Comparison of ENCODE assay signal across 30 cellular contexts in genomic region chr3:129263161-129263910, GRCh38. TPM values are rescaled to one million over a fixed set of nuclear protein-coding genes. Genes with fewer than 3 reads are reported as not detected.
DNase-seq lines count a peak whose midpoint lies in the region; ATAC-seq and TF ChIP-seq lines count a peak whose summit lies in the region.
"Had no signal": no experiment of that assay in that cellular context is flagged by ENCODE, and none has a peak within 500 bp of the region (broad histone marks: within the 10 kb centered on the region; RNA-seq: fewer than 3 reads in every experiment).

No MANE protein-coding gene starts in this region.

- H3K4me3 Mint-ChIP-seq in activated CD4-positive, alpha-beta T cell treated with anti-CD3 and anti-CD28 coated beads for 36 hours, result no peak overlapping the region
- H3K4me3 Mint-ChIP-seq in MCF 10A (ENCODE audit: unreplicated experiment), result no peak overlapping the region
- no peak overlapping the region for H3K4me3 Mint-ChIP-seq in activated CD8-positive, alpha-beta T cell treated with anti-CD3 and anti-CD28 coated beads for 36 hours
- H3K4me3 Mint-ChIP-seq: CD4-positive, CD25-positive, alpha-beta regulatory T cell; immature natural killer cell; natural killer cell had no signal

- no peaks in the 10 kb centered on the region for H3K79me2 ChIP-seq in mammary epithelial cell (ENCODE audit: insufficient read depth, low read length)

- no peaks in the 10 kb centered on the region for H3K9me3 Mint-ChIP-seq in activated CD4-positive, alpha-beta T cell treated with anti-CD3 and anti-CD28 coated beads for 36 hours (ENCODE audit: low read depth)
- no peaks in the 10 kb centered on the region for H3K9me3 Mint-ChIP-seq in MCF 10A (ENCODE audit: unreplicated experiment)
- H3K9me3 Mint-ChIP-seq in activated CD8-positive, alpha-beta T cell treated with anti-CD3 and anti-CD28 coated beads for 36 hours, result no peaks in the 10 kb centered on the region
- H3K9me3 Mint-ChIP-seq: immature natural killer cell, natural killer cell had no signal

- DNase-seq in activated CD4-positive, alpha-beta T cell treated with anti-CD3 and anti-CD28 coated beads for 36 hours, result no peak
- DNase-seq in activated CD4-positive, alpha-beta T cell treated with anti-CD3 and anti-CD28 coated beads, Interleukin-2, amount 50 U/mL, for 1 hour, result no peak
- DNase-seq in MCF 10A (ENCODE audit: unreplicated experiment), result no peak
- no peak for DNase-seq in mammary epithelial cell
- DNase-seq in activated CD8-positive, alpha-beta T cell treated with anti-CD3 and anti-CD28 coated beads for 36 hours, result no peak
- peak; percentile 15 for DNase-seq in upper lobe of right lung
- DNase-seq in DMS 273 (lab: John Stamatoyannopoulos, UW; ENCODE audit: unreplicated experiment), result no peak
- DNase-seq: CD4-positive, CD25-positive, alpha-beta regulatory T cell; DMS 273 treated with DMSO at 0.1 percent for 48 hours; effector memory CD4-positive, alpha-beta T cell; immature natural killer cell; left cardiac atrium; MM.1S; mucosa of descending colon; natural killer cell; NCI-H1105 treated with DMSO at 0.1 percent for 48 hours; NCI-H2029; NCI-H226; NCI-H526 treated with DMSO at 0.1 percent for 48 hours; NK-92 treated with Interleukin-12 subunit alpha and Interleukin-12 subunit beta, amount 100 ng/mL, for 24 hours; PC-3; stimulated activated naive CD4-positive, alpha-beta T cell treated with Interleukin-2 at 50 U/mL for 16 hours; uterus had no signal

- H3K4me2 ChIP-seq in mammary epithelial cell (ENCODE audit: insufficient read depth, low read depth, low read length), result no peak overlapping the region
- H3K4me2 ChIP-seq: KMS-11 had no signal

- H3K9me3 ChIP-seq in mammary epithelial cell (replicated peaks; ENCODE audit: insufficient read depth, low read length) (no peaks in the 10 kb centered on the region), upper lobe of right lung (no peaks in the 10 kb centered on the region)
- H3K9me3 ChIP-seq: mucosa of descending colon, uterus had no signal

- H4K20me1 ChIP-seq in mammary epithelial cell (ENCODE audit: insufficient read depth, low read length), result no peaks in the 10 kb centered on the region

- H2AFZ ChIP-seq in mammary epithelial cell (ENCODE audit: low read depth, low read length), result no peak overlapping the region

- ATAC-seq in activated CD4-positive, alpha-beta T cell treated with anti-CD3 and anti-CD28 coated beads for 36 hours, result no peak
- no peak for ATAC-seq in activated CD8-positive, alpha-beta T cell treated with anti-CD3 and anti-CD28 coated beads for 36 hours
- no peak for ATAC-seq in upper lobe of right lung
- no peak for ATAC-seq in HG02885 (IDR thresholded peaks at IDR 0.05; ENCODE audit: poor library complexity, unreplicated experiment)
- ATAC-seq: activated CD4-positive, CD25-positive, alpha-beta regulatory T cell treated with anti-CD3 and anti-CD28 coated beads, Interleukin-2, amount 50 U/mL, for 24 hours; left cardiac atrium; mucosa of descending colon; natural killer cell; PC-3 had no signal

- POLR2A ChIA-PET in activated CD4-positive, alpha-beta T cell treated with anti-CD3 and anti-CD28 coated beads for 36 hours (lab: Charles Lee), result interaction anchor here (0.6 kb wide), 1 partner anchor 15 kb away, joined by 4 read pairs; no protein-coding TSS in a partner anchor
- POLR2A ChIA-PET in MCF 10A (lab: Yijun Ruan, JAX), result interaction anchor here (0.6 to 1.9 kb wide), 2 partner anchors 14 to 16 kb away, joined by 3 to 11 read pairs; partner anchors contain the start of gene COPG1
- POLR2A ChIA-PET in activated CD8-positive, alpha-beta T cell treated with anti-CD3 and anti-CD28 coated beads for 36 hours (lab: Charles Lee), result interaction anchor here (1.0 to 1.8 kb wide), 3 partner anchors 11 to 53 kb away, joined by 4 to 5 read pairs (median 5); a partner anchor contains a TSS

- H3K27me3 ChIP-seq in mammary epithelial cell (ENCODE audit: insufficient read depth, low read length) (no peaks in the 10 kb centered on the region), upper lobe of right lung (no peaks in the 10 kb centered on the region)
- H3K27me3 ChIP-seq: uterus had no signal

- peak overlapping the region; percentile 2 for H3K27ac Mint-ChIP-seq in activated CD4-positive, alpha-beta T cell treated with anti-CD3 and anti-CD28 coated beads for 36 hours
- H3K27ac Mint-ChIP-seq in MCF 10A (ENCODE audit: low read depth, unreplicated experiment), result peak overlapping the region; percentile 93
- peak overlapping the region; percentile 48 for H3K27ac Mint-ChIP-seq in activated CD8-positive, alpha-beta T cell treated with anti-CD3 and anti-CD28 coated beads for 36 hours
- H3K27ac Mint-ChIP-seq: CD4-positive, CD25-positive, alpha-beta regulatory T cell had no signal

- H3K4me3 ChIP-seq in mammary epithelial cell (replicated peaks in 1 of 3; ENCODE audit: insufficient read depth in 1 of 3, low read depth in 2 of 3, low read length in 3 of 3) (no peak overlapping the region), upper lobe of right lung (no peak overlapping the region)
- H3K4me3 ChIP-seq: coronary artery, lung, mucosa of descending colon, SK-N-MC, skin epidermis, uterus had no signal

- H3K27ac ChIP-seq in mammary epithelial cell (ENCODE audit: insufficient read depth, low read depth, low read length) (no peak overlapping the region), upper lobe of right lung (no peak overlapping the region)
- H3K27ac ChIP-seq: coronary artery, KMS-11, SK-N-MC, skin epidermis, uterus had no signal

- intact Hi-C loops in activated CD4-positive, alpha-beta T cell treated with anti-CD3 and anti-CD28 coated beads for 36 hours (cut with DNase I, micrococcal nuclease), result no loop called here
- intact Hi-C loops in MCF 10A (cut with micrococcal nuclease) (no loop called here), mammary epithelial cell (cut with micrococcal nuclease) (no loop called here), upper lobe of right lung (cut with DNase I) (no loop called here)
- intact Hi-C loops in activated CD8-positive, alpha-beta T cell treated with anti-CD3 and anti-CD28 coated beads for 36 hours (cut with micrococcal nuclease), result no loop called here

- no peaks in the 10 kb centered on the region for H3K4me1 Mint-ChIP-seq in activated CD4-positive, alpha-beta T cell treated with anti-CD3 and anti-CD28 coated beads for 36 hours
- peaks cover 5% of the 10 kb centered on the region for H3K4me1 Mint-ChIP-seq in MCF 10A (ENCODE audit: insufficient read depth, unreplicated experiment)
- no peaks in the 10 kb centered on the region for H3K4me1 Mint-ChIP-seq in activated CD8-positive, alpha-beta T cell treated with anti-CD3 and anti-CD28 coated beads for 36 hours (ENCODE audit: low read depth)

- CTCF ChIA-PET in activated CD4-positive, alpha-beta T cell treated with anti-CD3 and anti-CD28 coated beads for 36 hours (lab: Charles Lee), result interaction anchor here (0.7 to 2.8 kb wide), 2 partner anchors 17 to 34 kb away, joined by 3 to 9 read pairs; no protein-coding TSS in a partner anchor
- CTCF ChIA-PET in MCF 10A (lab: Yijun Ruan, JAX) (interaction anchor here (0.6 to 1.7 kb wide), 6 partner anchors 11 to 348 kb away, joined by 3 to 4 read pairs (median 3); no protein-coding TSS in a partner anchor), mammary epithelial cell (lab: Charles Lee; ENCODE audit: low non-redundant PET) (no interaction called here)
- CTCF ChIA-PET in activated CD8-positive, alpha-beta T cell treated with anti-CD3 and anti-CD28 coated beads for 36 hours (lab: Charles Lee), result no interaction called here

- H3K9ac ChIP-seq in mammary epithelial cell (ENCODE audit: insufficient read depth, low read length), result no peak overlapping the region
- H3K9ac ChIP-seq: KMS-11 had no signal

- H3K27me3 Mint-ChIP-seq in activated CD4-positive, alpha-beta T cell treated with anti-CD3 and anti-CD28 coated beads for 36 hours, result no peaks in the 10 kb centered on the region
- no peaks in the 10 kb centered on the region for H3K27me3 Mint-ChIP-seq in MCF 10A (ENCODE audit: insufficient read depth, unreplicated experiment)
- no peaks in the 10 kb centered on the region for H3K27me3 Mint-ChIP-seq in activated CD8-positive, alpha-beta T cell treated with anti-CD3 and anti-CD28 coated beads for 36 hours
- H3K27me3 Mint-ChIP-seq: CD4-positive, CD25-positive, alpha-beta regulatory T cell had no signal

- TF ChIP-seq CTCF in MCF 10A (IDR thresholded peaks at IDR 0.05; ENCODE audit: unreplicated experiment), result no peak
- TF ChIP-seq CTCF in mammary epithelial cell (conservative IDR thresholded peaks at IDR 0.05 in 1 of 2, IDR thresholded peaks at IDR 0.05 in 1 of 2; ENCODE audit: extremely low read depth in 1 of 2, insufficient read depth in 1 of 2, low read depth in 1 of 2, low read length in 2 of 2), result no peak
- TF ChIP-seq CTCF in activated CD8-positive, alpha-beta T cell treated with anti-CD3 and anti-CD28 coated beads for 36 hours (IDR thresholded peaks at IDR 0.05), result no peak
- no peak for TF ChIP-seq CTCF in upper lobe of right lung (IDR thresholded peaks at IDR 0.05)

- H3K4me1 ChIP-seq in mammary epithelial cell (ENCODE audit: insufficient read depth, low read length), result peaks cover 7% of the 10 kb centered on the region
- H3K4me1 ChIP-seq in upper lobe of right lung, result no peaks in the 10 kb centered on the region
- H3K4me1 ChIP-seq: uterus had no signal

- peaks cover 44% of the 10 kb centered on the region for H3K36me3 ChIP-seq in mammary epithelial cell (ENCODE audit: insufficient read depth, low read length)
- peaks cover 100% of the 10 kb centered on the region for H3K36me3 ChIP-seq in upper lobe of right lung
- H3K36me3 ChIP-seq: uterus had no signal

- in situ Hi-C loops in mammary epithelial cell (cut with MboI; ENCODE audit: low sequenced_read_pairs in 2 of 2), result no loop called here

- BruUV-seq in MCF 10A (replicated peaks; lab: Mats Ljungman, UMichigan), result no TSS peak
- BruUV-seq in mammary epithelial cell (replicated peaks; lab: Mats Ljungman, UMichigan), result no TSS peak

- dilution Hi-C loops in mammary epithelial cell (cut with HindIII; ENCODE audit: low sequenced_read_pairs), result no loop called here

- peaks cover 56% of the 10 kb centered on the region for H3K36me3 Mint-ChIP-seq in activated CD4-positive, alpha-beta T cell treated with anti-CD3 and anti-CD28 coated beads for 36 hours (ENCODE audit: low read depth)
- peaks cover 91% of the 10 kb centered on the region for H3K36me3 Mint-ChIP-seq in MCF 10A (ENCODE audit: insufficient read depth, unreplicated experiment)
- H3K36me3 Mint-ChIP-seq in activated CD8-positive, alpha-beta T cell treated with anti-CD3 and anti-CD28 coated beads for 36 hours (ENCODE audit: low read depth), result peaks cover 50% of the 10 kb centered on the region

- WGBS in mammary epithelial cell (ENCODE audit: low coverage, missing lambda C conversion rate), result 97% methylated on average over 4 of the region's 6 CpGs

RNA-seq across cellular contexts. Expression of gene COPG1, which starts 13.9 kb away (rescaled TPM):
- total RNA-seq in activated CD4-positive, alpha-beta T cell treated with anti-CD3 and anti-CD28 coated beads for 36 hours, result 100 to 1,000 TPM; 120 to 142 TPM
- 225 and 298 TPM in 2 replicates for total RNA-seq in MCF 10A (2022)
- 100 to 1,000 TPM; 173 to 176 TPM for total RNA-seq in mammary epithelial cell
- 98.1 TPM for polyA plus RNA-seq in mammary epithelial cell
- 175 TPM for polyA minus RNA-seq in mammary epithelial cell
- 100 to 1,000 TPM; 114 to 118 TPM for total RNA-seq in activated CD8-positive, alpha-beta T cell treated with anti-CD3 and anti-CD28 coated beads for 36 hours
- 149 TPM for total RNA-seq in upper lobe of right lung

RNA-seq across cellular contexts. Expression of gene HMCES, which starts 15.3 kb away (rescaled TPM):
- 10 to 100 TPM; 43.1 to 56.7 TPM for total RNA-seq in activated CD4-positive, alpha-beta T cell treated with anti-CD3 and anti-CD28 coated beads for 36 hours
- 29.4 and 42.8 TPM in 2 replicates for total RNA-seq in MCF 10A (2022)
- total RNA-seq in mammary epithelial cell, result 10 to 100 TPM; 36.2 to 77.8 TPM
- polyA plus RNA-seq in mammary epithelial cell, result 57.1 TPM
- 67.3 TPM for polyA minus RNA-seq in mammary epithelial cell
- total RNA-seq in activated CD8-positive, alpha-beta T cell treated with anti-CD3 and anti-CD28 coated beads for 36 hours, result 10 to 100 TPM; 54.5 to 57.8 TPM
- 34.8 TPM for total RNA-seq in upper lobe of right lung

Comparison
In these comparisons a context has a peak if more than half of its experiments do, and no peak if none do; other contexts are left out.
1. CTCF ChIA-PET loops: an anchor here in activated CD4-positive, alpha-beta T cell treated with anti-CD3 and anti-CD28 coated beads for 36 hours (0.7 to 2.8 kb wide) and MCF 10A (0.6 to 1.7 kb wide); none called in mammary epithelial cell and activated CD8-positive, alpha-beta T cell treated with anti-CD3 and anti-CD28 coated beads for 36 hours.
2. H3K27ac Mint-ChIP-seq: peak in every context shown above with its lines; median percentile 93 in MCF 10A; 48 in activated CD8-positive, alpha-beta T cell treated with anti-CD3 and anti-CD28 coated beads for 36 hours; 2 in activated CD4-positive, alpha-beta T cell treated with anti-CD3 and anti-CD28 coated beads for 36 hours.